13 cellular contexts compared by ENCODE assay signal in the genomic region with DNA sequence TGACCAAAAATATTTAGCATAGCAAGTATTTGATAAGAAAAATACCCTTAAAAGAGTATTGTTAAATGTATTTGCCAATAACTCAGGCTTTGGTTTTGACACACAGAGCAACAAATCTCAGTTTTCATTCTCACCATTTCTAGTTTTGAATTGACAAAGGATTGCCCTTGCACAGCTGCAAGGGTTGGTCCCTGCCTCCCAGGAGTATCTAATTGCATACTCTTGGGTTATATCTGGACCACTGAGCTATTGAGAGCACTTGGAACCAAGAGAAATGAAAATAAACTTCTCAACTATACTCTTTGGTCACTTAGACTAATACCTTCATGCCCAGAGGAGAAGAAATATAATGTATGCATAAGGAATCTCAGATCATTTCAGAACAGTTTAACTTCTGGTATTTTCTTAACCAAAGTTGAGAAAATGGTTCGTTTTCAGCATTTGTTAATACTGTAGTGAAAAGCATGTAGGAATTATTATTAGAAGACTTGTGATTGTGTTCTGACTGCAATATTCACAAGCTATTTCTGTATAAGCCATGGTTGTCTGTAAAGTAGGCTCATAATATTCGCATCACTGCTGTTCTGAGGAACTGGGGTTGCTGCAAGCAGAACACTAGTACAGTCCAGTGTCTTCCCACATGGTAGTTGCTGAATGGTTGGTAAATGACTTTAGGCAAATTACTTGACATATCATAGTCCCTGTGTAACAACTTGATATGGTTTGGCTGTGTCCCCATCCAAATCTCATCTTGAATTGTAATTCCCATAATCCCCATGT. TPM values are rescaled to one million over a fixed set of nuclear protein-coding genes. Genes with fewer than 3 reads are reported as not detected.
DNase-seq lines count a peak whose midpoint lies in the region; ATAC-seq and TF ChIP-seq lines count a peak whose summit lies in the region.
"Had no signal": no experiment of that assay in that cellular context is flagged by ENCODE, and none has a peak within 500 bp of the region (broad histone marks: within the 10 kb centered on the region; RNA-seq: fewer than 3 reads in every experiment).

No MANE protein-coding gene starts in this region.

- TF ChIP-seq CTCF in nephron (IDR thresholded peaks at IDR 0.05; ENCODE audit: unreplicated experiment in 3 of 3) (no peak), colonic mucosa (IDR thresholded peaks at IDR 0.05) (no peak)

- H3K36me3 Mint-ChIP-seq in nephron (ENCODE audit: low read depth), result peaks cover 45% of the 10 kb centered on the region

- H3K27ac Mint-ChIP-seq in nephron, result peak overlapping the region; percentile 54 to 71 (median 65)
- H3K27ac Mint-ChIP-seq: activated naive CD4-positive, alpha-beta T cell treated with anti-CD3 and anti-CD28 coated beads, Interleukin-2, amount 10 ng/mL, durations not matched to agents 7 days and 5 days; CD8-positive, alpha-beta T cell had no signal

- H4K20me1 ChIP-seq in Karpas-422 (ENCODE audit: insufficient read depth, low read depth, low read length), result no peaks in the 10 kb centered on the region

- intact Hi-C loops in colonic mucosa (cut with DNase I), result no loop called here

- no peaks in the 10 kb centered on the region for H3K27me3 Mint-ChIP-seq in nephron (ENCODE audit: low read depth)
- H3K27me3 Mint-ChIP-seq: activated naive CD4-positive, alpha-beta T cell treated with anti-CD3 and anti-CD28 coated beads, Interleukin-2, amount 10 ng/mL, durations not matched to agents 7 days and 5 days had no signal

- H3K27ac ChIP-seq in Karpas-422 (ENCODE audit: low read length), result peak overlapping the region; percentile 89
- H3K27ac ChIP-seq in colonic mucosa, result no peak overlapping the region
- H3K27ac ChIP-seq: 22Rv1 had no signal

- H3K36me3 ChIP-seq in Karpas-422 (ENCODE audit: insufficient read depth, low read length), result peaks cover 54% of the 10 kb centered on the region
- no peaks in the 10 kb centered on the region for H3K36me3 ChIP-seq in colonic mucosa

- H3K9ac ChIP-seq in Karpas-422 (ENCODE audit: low read length), result peak overlapping the region; percentile 11; the same call in 1 of the 2 replicates
- no peak overlapping the region for H3K9ac ChIP-seq in colonic mucosa (ENCODE audit: low read depth in 2 of 2, low read length in 2 of 2)

- H3K9me3 Mint-ChIP-seq in nephron, result no peaks in the 10 kb centered on the region
- H3K9me3 Mint-ChIP-seq: activated naive CD4-positive, alpha-beta T cell treated with anti-CD3 and anti-CD28 coated beads, Interleukin-2, amount 10 ng/mL, durations not matched to agents 7 days and 5 days; CD8-positive, alpha-beta T cell had no signal

- peak overlapping the region in 2 of 3 experiments; percentile 35 to 53 for H3K4me3 Mint-ChIP-seq in nephron
- H3K4me3 Mint-ChIP-seq: activated naive CD4-positive, alpha-beta T cell treated with anti-CD3 and anti-CD28 coated beads, Interleukin-2, amount 10 ng/mL, durations not matched to agents 7 days and 5 days; CD8-positive, alpha-beta T cell had no signal

- DNase-seq in DMS 273 (lab: John Stamatoyannopoulos, UW; ENCODE audit: unreplicated experiment) (peak; percentile 2), DMS 273 treated with DMSO at 0.1 percent for 48 hours (lab: John Stamatoyannopoulos, UW) (no peak), Karpas-422 (peak; percentile 72), colonic mucosa (no peak), nucleus accumbens (lab: John Stamatoyannopoulos, UW) (no peak)
- no peak for DNase-seq in stimulated activated CD4-positive, alpha-beta T cell treated with anti-CD3 and anti-CD28 coated beads, Interleukin-1b, Interleukin-23, amount 100 ng/mL, for 48 hours
- DNase-seq: activated naive CD4-positive, alpha-beta T cell treated with anti-CD3 and anti-CD28 coated beads, Interleukin-2, amount 10 ng/mL, durations not matched to agents 7 days and 5 days; CD8-positive, alpha-beta T cell; NCI-H1930 had no signal

- H3K27me3 ChIP-seq in Karpas-422 (ENCODE audit: low read length) (no peaks in the 10 kb centered on the region), colonic mucosa (no peaks in the 10 kb centered on the region)

- H3K9me3 ChIP-seq in Karpas-422 (ENCODE audit: low read length) (no peaks in the 10 kb centered on the region), colonic mucosa (no peaks in the 10 kb centered on the region)

- ATAC-seq in GM21515 (IDR thresholded peaks at IDR 0.05; ENCODE audit: unreplicated experiment), result peak; percentile 65
- ATAC-seq: CD8-positive, alpha-beta T cell had no signal

- peak overlapping the region; percentile 54 for H3K4me2 ChIP-seq in Karpas-422 (ENCODE audit: low read depth, low read length, poor library complexity, severe bottlenecking)
- H3K4me2 ChIP-seq: smooth muscle cell had no signal

- H3K4me3 ChIP-seq in Karpas-422 (ENCODE audit: low read length), result peak overlapping the region; percentile 17
- H3K4me3 ChIP-seq in colonic mucosa, result no peak overlapping the region
- H3K4me3 ChIP-seq: smooth muscle cell had no signal

- peaks cover 76% of the 10 kb centered on the region for H3K79me2 ChIP-seq in Karpas-422 (ENCODE audit: low read length)

- H2AFZ ChIP-seq in Karpas-422 (ENCODE audit: low read length), result no peak overlapping the region

- no peaks in the 10 kb centered on the region for H3K9me2 ChIP-seq in Karpas-422 (replicated peaks; ENCODE audit: insufficient read depth, low read length)

- H3K4me1 ChIP-seq in Karpas-422 (ENCODE audit: low read length), result peaks cover 46% of the 10 kb centered on the region
- no peaks in the 10 kb centered on the region for H3K4me1 ChIP-seq in colonic mucosa

- H3K4me1 Mint-ChIP-seq in nephron, result peaks cover 17% of the 10 kb centered on the region

RNA-seq across cellular contexts. Expression of a gene that starts 7.9 kb away (rescaled TPM):
- 37.9 and 44.3 TPM in 2 replicates for total RNA-seq in Karpas-422 (2014; rRNA removed; shearing (Covaris generic); ENCODE audit: low replicate concordance)
- total RNA-seq in colonic mucosa, result 10 to 100 TPM; 19.9 to 25.7 TPM

RNA-seq across cellular contexts. Expression of a gene that starts 8.2 kb away (rescaled TPM):
- total RNA-seq in Karpas-422 (2014; rRNA removed; shearing (Covaris generic); ENCODE audit: low replicate concordance), result 39.1 and 59.1 TPM in 2 replicates
- 10 to 100 TPM; 44.1 to 61.5 TPM for total RNA-seq in colonic mucosa

Comparison
In these comparisons a context has a peak if more than half of its experiments do, and no peak if none do; other contexts are left out.
1. DNase-seq: peak in DMS 273 (single experiment) and Karpas-422 (single experiment); none in DMS 273 treated with DMSO at 0.1 percent for 48 hours (single experiment), stimulated activated CD4-positive, alpha-beta T cell treated with anti-CD3 and anti-CD28 coated beads, Interleukin-1b, Interleukin-23, amount 100 ng/mL, for 48 hours (single experiment), colonic mucosa (single experiment) and nucleus accumbens (0 of 56).